31 cellular contexts compared by ENCODE assay signal in the genomic region with DNA sequence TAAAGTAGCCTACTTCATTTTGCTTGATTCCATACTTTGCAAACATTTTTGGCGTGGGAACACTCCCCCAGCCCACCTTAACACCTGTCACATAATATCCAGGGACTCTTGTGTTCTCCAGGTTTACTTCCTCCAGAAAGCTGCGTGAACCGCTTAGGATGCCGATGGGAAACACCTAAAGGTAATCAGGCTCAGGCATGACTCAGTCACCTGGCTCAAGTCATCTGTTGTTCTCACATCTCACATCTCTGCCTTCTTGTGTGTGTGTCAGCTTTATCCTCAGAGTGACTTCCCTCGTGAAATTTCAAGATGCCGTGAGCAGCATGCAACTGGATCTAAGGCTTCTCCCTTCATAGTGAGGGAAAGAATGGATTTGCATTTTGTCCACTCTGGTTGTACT.
"Had no signal": no experiment of that assay in that cellular context is flagged by ENCODE, and none has a peak within 500 bp of the region (broad histone marks: within the 10 kb centered on the region; RNA-seq: fewer than 3 reads in every experiment).

No MANE protein-coding gene starts in this region.

- H3K4me3 Mint-ChIP-seq: activated B cell treated with CpG ODN at 0.5 μM for 24 hours; activated CD4-positive, alpha-beta memory T cell treated with anti-CD3 and anti-CD28 coated beads for 36 hours; activated naive CD8-positive, alpha-beta T cell treated with anti-CD3 and anti-CD28 coated beads for 36 hours; activated T-cell treated with anti-CD3 and anti-CD28 coated beads, Interleukin-2, amount 50 U/mL, for 4 hours; T-helper 1 cell treated with Interleukin-12 subunit alpha and Interleukin-12 subunit beta and Interleukin-4 antibody, amounts not matched to agents 30 μg/mL and 1 μg/mL, for 36 hours had no signal

- H3K27ac Mint-ChIP-seq: activated B cell treated with CpG ODN at 0.5 μM for 24 hours; activated CD4-positive, alpha-beta memory T cell treated with anti-CD3 and anti-CD28 coated beads for 36 hours; activated naive CD8-positive, alpha-beta T cell treated with anti-CD3 and anti-CD28 coated beads for 36 hours; T-helper 1 cell treated with Interleukin-12 subunit alpha and Interleukin-12 subunit beta and Interleukin-4 antibody, amounts not matched to agents 30 μg/mL and 1 μg/mL, for 36 hours had no signal

- H3K27me3 Mint-ChIP-seq: activated B cell treated with CpG ODN at 0.5 μM for 24 hours; activated CD4-positive, alpha-beta memory T cell treated with anti-CD3 and anti-CD28 coated beads for 36 hours; activated naive CD8-positive, alpha-beta T cell treated with anti-CD3 and anti-CD28 coated beads for 36 hours had no signal

- H3K27ac ChIP-seq: brain microvascular endothelial cell, cardiac muscle cell, SJSA1, VCaP had no signal

- H3K36me3 ChIP-seq: brain microvascular endothelial cell, cardiac muscle cell, MG63, SJSA1 had no signal

- H3K9me3 Mint-ChIP-seq: activated B cell treated with CpG ODN at 0.5 μM for 24 hours; activated CD4-positive, alpha-beta memory T cell treated with anti-CD3 and anti-CD28 coated beads for 36 hours; activated T-cell treated with anti-CD3 and anti-CD28 coated beads, Interleukin-2, amount 50 U/mL, for 4 hours had no signal

- ATAC-seq: activated T-cell treated with anti-CD3 and anti-CD28 coated beads, Interleukin-2, amount 50 U/mL, for 4 hours; Panc1 had no signal

- H3K36me3 Mint-ChIP-seq: activated CD4-positive, alpha-beta memory T cell treated with anti-CD3 and anti-CD28 coated beads for 36 hours had no signal

- H3K4me3 ChIP-seq: cardiac muscle cell, MG63, SJSA1 had no signal

- DNase-seq: activated B cell treated with CpG ODN at 0.5 μM for 24 hours; activated CD4-positive, alpha-beta memory T cell treated with anti-CD3 and anti-CD28 coated beads for 36 hours; activated CD4-positive, alpha-beta T cell treated with anti-CD3 and anti-CD28 coated beads for 4 hours; activated CD4-positive, alpha-beta T cell treated with anti-CD3 and anti-CD28 coated beads, Interleukin-2, amount 50 U/mL, for 1 hour; activated CD4-positive, CD25-positive, alpha-beta regulatory T cell treated with anti-CD3 and anti-CD28 coated beads, Interleukin-2, amount 50 U/mL, for 72 hours; activated CD8-positive, alpha-beta memory T cell treated with anti-CD3 and anti-CD28 coated beads, Interleukin-2, amount 50 U/mL, for 4 hours; activated effector memory CD4-positive, alpha-beta T cell treated with anti-CD3 and anti-CD28 coated beads, Interleukin-2, amount 50 U/mL, for 16 hours; activated naive CD4-positive, alpha-beta T cell; activated naive CD4-positive, alpha-beta T cell treated with anti-CD3 and anti-CD28 coated beads, Interleukin-2, amount 50 U/mL, for 16 hours; activated naive CD8-positive, alpha-beta T cell treated with anti-CD3 and anti-CD28 coated beads for 36 hours; activated T-cell treated with anti-CD3 and anti-CD28 coated beads for 4 hours; activated T-cell treated with anti-CD3 and anti-CD28 coated beads, Interleukin-2, amount 50 U/mL, for 4 hours; amniotic stem cell; aorta; brain microvascular endothelial cell; MG63; NCI-H1048; NCI-H1105 treated with DMSO at 0.1 percent for 48 hours; NCI-H1436; NCI-H1694 treated with DMSO at 0.1 percent for 48 hours; NCI-H2029; NCI-H345; NCI-H524 treated with DMSO at 0.1 percent for 48 hours; SHP77; SK-N-SH; T-helper 9 cell had no signal

- H3K27me3 ChIP-seq: brain microvascular endothelial cell, cardiac muscle cell, MG63, SJSA1 had no signal

- H3K9me3 ChIP-seq: MG63, SJSA1, SK-N-SH had no signal
